ENCODE assay signal across 22 cellular contexts in the genomic region with DNA sequence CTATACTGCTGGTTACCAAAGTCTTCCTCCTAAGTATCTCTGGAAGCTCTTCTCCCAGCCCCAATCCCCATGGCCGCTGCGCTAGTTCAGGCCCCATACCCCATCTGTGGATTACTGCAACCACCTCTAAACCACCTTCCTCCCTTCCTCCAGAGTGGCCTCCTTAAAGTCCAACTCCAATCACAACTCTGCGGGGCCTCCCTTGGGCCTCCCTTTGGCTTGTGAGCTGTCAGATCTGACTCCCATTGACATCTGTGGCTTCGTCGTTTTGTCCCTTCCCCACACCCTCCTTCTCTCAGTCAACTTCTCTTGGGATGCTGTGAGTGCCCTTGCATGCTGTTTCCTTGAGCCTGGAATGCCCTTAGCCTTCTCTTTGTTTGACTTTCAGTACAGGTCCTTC. TPM values are rescaled to one million over a fixed set of nuclear protein-coding genes. Genes with fewer than 3 reads are reported as not detected.
DNase-seq lines count a peak whose midpoint lies in the region; ATAC-seq, FAIRE-seq and TF ChIP-seq lines count a peak whose summit lies in the region.
"Had no signal": no experiment of that assay in that cellular context is flagged by ENCODE, and none has a peak within 500 bp of the region (broad histone marks: within the 10 kb centered on the region; RNA-seq: fewer than 3 reads in every experiment).

No MANE protein-coding gene starts in this region.

- no peak overlapping the region for H2AFZ ChIP-seq in keratinocyte (ENCODE audit: control insufficient read depth, low read length)

- H3K27ac ChIP-seq in ascending aorta, result peak overlapping the region; percentile 29 to 66
- peak overlapping the region; percentile 54 for H3K27ac ChIP-seq in keratinocyte (ENCODE audit: control insufficient read depth, insufficient read depth, low read length)
- peak overlapping the region; percentile 8 to 50 for H3K27ac ChIP-seq in thoracic aorta
- no peak overlapping the region for H3K27ac ChIP-seq in breast epithelium
- H3K27ac ChIP-seq: BLaER1, SJCRH30 had no signal

- TF ChIP-seq CTCF in HFFc6 (IDR thresholded peaks at IDR 0.05) (no peak), ascending aorta (IDR thresholded peaks at IDR 0.05) (no peak), keratinocyte (optimal IDR thresholded peaks at IDR 0.05 in 1 of 3, IDR thresholded peaks at IDR 0.05 in 1 of 3, conservative IDR thresholded peaks at IDR 0.05 in 1 of 3; ENCODE audit: extremely low read depth in 1 of 3, insufficient read depth in 2 of 3, low read length in 3 of 3) (no peak), thoracic aorta (IDR thresholded peaks at IDR 0.05) (no peak), breast epithelium (IDR thresholded peaks at IDR 0.05) (no peak)

- H3K9me3 ChIP-seq in ascending aorta, result no peaks in the 10 kb centered on the region
- H3K9me3 ChIP-seq in keratinocyte (ENCODE audit: control insufficient read depth, low read depth, low read length), result no peaks in the 10 kb centered on the region
- no peaks in the 10 kb centered on the region for H3K9me3 ChIP-seq in thoracic aorta
- H3K9me3 ChIP-seq in breast epithelium, result no peaks in the 10 kb centered on the region
- H3K9me3 ChIP-seq: A549, BLaER1, SJCRH30 had no signal

- no peak overlapping the region for H3K4me3 ChIP-seq in ascending aorta
- no peak overlapping the region for H3K4me3 ChIP-seq in keratinocyte (ENCODE audit: control insufficient read depth in 2 of 3, extremely low read depth in 1 of 3, insufficient read depth in 2 of 3, low read depth in 1 of 3, low read length in 3 of 3)
- H3K4me3 ChIP-seq in thoracic aorta, result no peak overlapping the region
- no peak overlapping the region for H3K4me3 ChIP-seq in breast epithelium
- H3K4me3 ChIP-seq: A549, BLaER1, GM12878, SJCRH30 had no signal

- TF ChIP-seq POLR2A in breast epithelium (IDR thresholded peaks at IDR 0.05), result no peak

- no peaks in the 10 kb centered on the region for H3K36me3 ChIP-seq in ascending aorta
- no peaks in the 10 kb centered on the region for H3K36me3 ChIP-seq in keratinocyte (ENCODE audit: control insufficient read depth in 2 of 2, extremely low read depth in 1 of 2, insufficient read depth in 2 of 2, low read length in 2 of 2)
- H3K36me3 ChIP-seq in thoracic aorta, result no peaks in the 10 kb centered on the region
- no peaks in the 10 kb centered on the region for H3K36me3 ChIP-seq in breast epithelium
- H3K36me3 ChIP-seq: BLaER1, SJCRH30 had no signal

- no peaks in the 10 kb centered on the region for H4K20me1 ChIP-seq in keratinocyte (ENCODE audit: control insufficient read depth, extremely low read depth, insufficient read depth, low read length)
- H4K20me1 ChIP-seq: BLaER1 had no signal

- peaks cover 9% of the 10 kb centered on the region; the same call in 1 of the 2 replicates for H3K36me3 Mint-ChIP-seq in HFFc6 (ENCODE audit: low read depth)
- H3K36me3 Mint-ChIP-seq: CD8-positive, alpha-beta T cell had no signal

- intact Hi-C loops in ascending aorta (cut with DNase I) (no loop called here), breast epithelium (cut with DNase I; ENCODE audit: low total_unique reads) (no loop called here)

- H3K27me3 Mint-ChIP-seq in HFFc6 (ENCODE audit: insufficient read depth), result peaks cover 2% of the 10 kb centered on the region; the same call in 1 of the 2 replicates

- H3K9ac ChIP-seq in keratinocyte (ENCODE audit: control insufficient read depth, extremely low read depth, insufficient read depth, low read length), result peak overlapping the region; percentile 36
- H3K9ac ChIP-seq: BLaER1 had no signal

- peaks cover 61% of the 10 kb centered on the region for H3K4me1 Mint-ChIP-seq in HFFc6 (ENCODE audit: low read depth)

- peak overlapping the region; percentile 92 for H3K27ac Mint-ChIP-seq in HFFc6
- H3K27ac Mint-ChIP-seq: CD8-positive, alpha-beta T cell had no signal

- ATAC-seq in thoracic aorta (ENCODE audit: insufficient number of reproducible peaks, low FRiP score, low read depth) (no peak), HG03354 (IDR thresholded peaks at IDR 0.05; ENCODE audit: poor library complexity, severe bottlenecking, unreplicated experiment) (no peak)
- ATAC-seq: CD8-positive, alpha-beta T cell; GM12878; HCT116 had no signal

- no peak for FAIRE-seq in keratinocyte (lab: Jason Lieb, UNC)
- FAIRE-seq: A549, GM12878, GM19239 had no signal

- dilution Hi-C loops in keratinocyte (cut with MboI; ENCODE audit: extremely low pct_ligation_motif_present, low sequenced_read_pairs), result no loop called here

- H3K9me1 ChIP-seq in keratinocyte (ENCODE audit: control insufficient read depth, extremely low read depth, insufficient read depth, low read length), result no peaks in the 10 kb centered on the region

- no peak overlapping the region for H3K4me2 ChIP-seq in keratinocyte (ENCODE audit: control insufficient read depth, extremely low read depth, insufficient read depth, low read depth, low read length)
- H3K4me2 ChIP-seq: BLaER1 had no signal

- peaks cover 0 to 7% of the 10 kb centered on the region in 2 donors for H3K4me1 ChIP-seq in ascending aorta
- H3K4me1 ChIP-seq in keratinocyte (ENCODE audit: control insufficient read depth, extremely low read depth, insufficient read depth, low read length), result peaks cover 26% of the 10 kb centered on the region
- H3K4me1 ChIP-seq in thoracic aorta (ENCODE audit: control insufficient read depth in 1 of 2, low read depth in 2 of 2), result peaks cover 10 to 11% of the 10 kb centered on the region in 2 donors
- no peaks in the 10 kb centered on the region for H3K4me1 ChIP-seq in breast epithelium

- H3K27me3 ChIP-seq in ascending aorta, result no peaks in the 10 kb centered on the region
- H3K27me3 ChIP-seq in keratinocyte (ENCODE audit: control insufficient read depth, extremely low read depth, insufficient read depth, low read length), result no peaks in the 10 kb centered on the region
- H3K27me3 ChIP-seq in thoracic aorta (replicated peaks; ENCODE audit: insufficient read depth), result no peaks in the 10 kb centered on the region
- no peaks in the 10 kb centered on the region for H3K27me3 ChIP-seq in breast epithelium
- H3K27me3 ChIP-seq: BLaER1, SJCRH30 had no signal

- H3K9me3 Mint-ChIP-seq in HFFc6, result no peaks in the 10 kb centered on the region
- H3K9me3 Mint-ChIP-seq: CD8-positive, alpha-beta T cell had no signal

- DNase-seq in HFFc6, result no peak
- peak in 1 of 2 donors; percentile 58 for DNase-seq in ascending aorta (ENCODE audit: low spot score in 2 of 2)
- DNase-seq in keratinocyte (ENCODE audit: low read depth, low spot score), result no peak
- no peak for DNase-seq in thoracic aorta (ENCODE audit: low spot score)
- DNase-seq in breast epithelium (ENCODE audit: low spot score in 2 of 2), result no peak
- no peak for DNase-seq in DMS79 (lab: John Stamatoyannopoulos, UW)
- DNase-seq: Calu3; CD8-positive, alpha-beta T cell; EL; GOT3; KBM-7; NCI-H187; NCI-H2107; NCI-H510A treated with DMSO at 0.1 percent for 48 hours; NCI-H774; SJCRH30 had no signal

- no peaks in the 10 kb centered on the region for H3K79me2 ChIP-seq in keratinocyte (ENCODE audit: control insufficient read depth, insufficient read depth, low read length)

- H3K4me3 Mint-ChIP-seq in HFFc6, result no peak overlapping the region; the same call in 1 of the 2 replicates
- H3K4me3 Mint-ChIP-seq: CD8-positive, alpha-beta T cell had no signal

RNA-seq across cellular contexts. Expression of gene HRH1, which starts 9.3 kb away (rescaled TPM):
- total RNA-seq in HFFc6 (2021; fragmentation: NEBNext Ultra II Directional; extraction: Animal tissue kit (Norgen Biotek cat#: 25700)), result 1 to 10 TPM; 4.9 to 8.4 (median 6.4) TPM
- total RNA-seq in ascending aorta (6.2 TPM), thoracic aorta (10 to 100 TPM; 17.7 to 48.3 TPM), breast epithelium (1 to 10 TPM; 3.8 to 4.2 (median 3.9) TPM)
- polyA plus RNA-seq in keratinocyte, result 10.0 to 15.1 TPM (median 13.9 TPM) in 3 replicates
- 4.2 TPM for polyA plus RNA-seq in keratinocyte (2011; ENCODE audit: low read depth)
- 3.8 and 6.2 TPM in 2 replicates for polyA plus RNA-seq in keratinocyte (2011; cell fraction: cytosol; rRNA removed)
- 17.4 and 18.9 TPM in 2 replicates for polyA plus RNA-seq in keratinocyte (2011; cell fraction: nucleus; rRNA removed)
- polyA plus RNA-seq in keratinocyte (2012; ENCODE audit: low replicate concordance), result 5.4 and 7.3 TPM in 2 replicates
- polyA minus RNA-seq in keratinocyte, result 21.3 to 32.9 TPM (median 22.6 TPM) in 3 replicates
- polyA minus RNA-seq in keratinocyte (2011; cell fraction: cytosol; rRNA and poly(A)+ RNA removed), result 5.6 TPM
- polyA minus RNA-seq in keratinocyte (2011; cell fraction: nucleus; rRNA and poly(A)+ RNA removed), result 15.0 and 34.4 TPM in 2 replicates
- total RNA-seq: CD8-positive, alpha-beta T cell; GM12878 had no signal
- polyA plus RNA-seq: GM12878 had no signal

Comparison
In these comparisons a context has a peak if more than half of its experiments do, and no peak if none do; other contexts are left out.
1. H3K27ac ChIP-seq: peak in ascending aorta (2 of 2), keratinocyte (single experiment) and thoracic aorta (2 of 2); none in breast epithelium (0 of 2).